Comparison of ENCODE assay signal across 8 cellular contexts in the genomic region with DNA sequence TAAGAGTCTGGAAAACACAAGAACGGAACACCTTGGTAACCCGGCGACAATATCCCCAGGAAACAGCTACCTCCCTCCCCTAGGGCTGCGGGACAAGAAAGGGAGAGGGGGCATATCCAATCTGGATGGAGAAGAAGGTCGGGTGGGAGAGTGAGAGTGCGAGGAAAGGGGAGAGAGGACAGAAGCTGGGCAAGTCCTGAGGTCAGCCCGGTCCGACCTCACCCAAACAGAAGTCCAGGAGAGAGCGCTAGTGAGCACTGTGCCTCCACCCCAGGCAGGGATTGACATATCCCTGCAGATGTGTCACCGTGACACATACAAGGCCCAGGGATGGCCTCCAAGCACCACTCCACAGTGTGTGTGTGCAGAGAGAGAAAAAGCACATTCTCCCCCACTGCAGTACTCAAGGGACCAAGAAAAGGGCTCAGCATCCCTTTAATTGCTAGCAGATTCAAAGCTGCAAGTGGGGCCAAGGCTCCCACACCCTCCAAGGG. TPM values are rescaled to one million over a fixed set of nuclear protein-coding genes. Genes with fewer than 3 reads are reported as not detected.
A peak's percentile ranks its signal among the peaks of the same experiment; 100 is the strongest.
DNase-seq lines count a peak whose midpoint lies in the region; ATAC-seq and TF ChIP-seq lines count a peak whose summit lies in the region.

No MANE protein-coding gene starts in this region.

- no peaks in the 10 kb centered on the region for H3K9me3 Mint-ChIP-seq in activated T-cell treated with anti-CD3 and anti-CD28 coated beads, Interleukin-2, amount 50 U/mL, for 24 hours

- peak overlapping the region; percentile 98 for H3K4me2 ChIP-seq in osteoblast (ENCODE audit: insufficient read depth, low read length)

- H3K27me3 ChIP-seq in ACC112 (ENCODE audit: insufficient read depth, low read length), result no peaks in the 10 kb centered on the region
- H3K27me3 ChIP-seq in foreskin keratinocyte, result no peaks in the 10 kb centered on the region
- no peaks in the 10 kb centered on the region for H3K27me3 ChIP-seq in osteoblast (ENCODE audit: insufficient read depth, low read length)

- H3K36me3 ChIP-seq in ACC112 (ENCODE audit: insufficient read depth, low read length) (no peaks in the 10 kb centered on the region), osteoblast (ENCODE audit: insufficient read depth, low read length) (peaks cover 50% of the 10 kb centered on the region)

- H3K4me3 ChIP-seq in ACC112 (ENCODE audit: low read depth, low read length) (peak overlapping the region; percentile 98), GM12875 (ENCODE audit: low read depth, low read length) (no peak overlapping the region), osteoblast (ENCODE audit: insufficient read depth, low read length) (peak overlapping the region; percentile 85)

- no peaks in the 10 kb centered on the region for H3K36me3 Mint-ChIP-seq in activated T-cell treated with anti-CD3 and anti-CD28 coated beads, Interleukin-2, amount 50 U/mL, for 24 hours (ENCODE audit: low read depth)

- no peak overlapping the region for H2AFZ ChIP-seq in ACC112 (ENCODE audit: low read length, unreplicated experiment)
- no peak overlapping the region for H2AFZ ChIP-seq in osteoblast (ENCODE audit: low read length)

- peaks cover 86% of the 10 kb centered on the region for H3K79me2 ChIP-seq in ACC112 (ENCODE audit: control insufficient read depth, insufficient read depth, low read length, unreplicated experiment)
- H3K79me2 ChIP-seq in osteoblast (ENCODE audit: insufficient read depth, low read length), result peaks cover 82% of the 10 kb centered on the region

- DNase-seq in NCI-H2196 (lab: John Stamatoyannopoulos, UW; ENCODE audit: unreplicated experiment), result peak; percentile 49
- peak; percentile 52 for DNase-seq in activated T-cell treated with anti-CD3 and anti-CD28 coated beads, Interleukin-2, amount 50 U/mL, for 24 hours
- DNase-seq in foreskin keratinocyte, result peak; percentile 33 to 62
- peak; percentile 100 for DNase-seq in osteoblast (ENCODE audit: insufficient read length, low spot score, missing footprints)

- peak; percentile 77 for TF ChIP-seq CTCF in GM12875 (IDR thresholded peaks at IDR 0.05; ENCODE audit: borderline replicate concordance, insufficient read depth, low read depth, low read length)
- TF ChIP-seq CTCF in foreskin keratinocyte (conservative IDR thresholded peaks at IDR 0.05), result peak; percentile 84
- peak; percentile 84 for TF ChIP-seq CTCF in osteoblast (IDR thresholded peaks at IDR 0.05; ENCODE audit: extremely low read depth, low read depth, low read length)

- H3K4me1 ChIP-seq in ACC112 (ENCODE audit: control insufficient read depth, insufficient read depth, low read length, unreplicated experiment) (peaks cover 57% of the 10 kb centered on the region), foreskin keratinocyte (peaks cover 4% of the 10 kb centered on the region), osteoblast (ENCODE audit: insufficient read depth, low read length) (peaks cover 65% of the 10 kb centered on the region)

- H3K27ac Mint-ChIP-seq in activated T-cell treated with anti-CD3 and anti-CD28 coated beads, Interleukin-2, amount 50 U/mL, for 24 hours, result no peak overlapping the region

- peaks cover 2% of the 10 kb centered on the region for H3K4me1 Mint-ChIP-seq in activated T-cell treated with anti-CD3 and anti-CD28 coated beads, Interleukin-2, amount 50 U/mL, for 24 hours (ENCODE audit: low read depth)

- no peaks in the 10 kb centered on the region for H3K9me3 ChIP-seq in osteoblast (ENCODE audit: low read depth, low read length)

- ATAC-seq in foreskin keratinocyte, result peak; percentile 61
- ATAC-seq in HG02763 (IDR thresholded peaks at IDR 0.05; ENCODE audit: unreplicated experiment), result no peak
- ATAC-seq in GM19397 (IDR thresholded peaks at IDR 0.05; ENCODE audit: unreplicated experiment), result no peak

- H3K4me3 Mint-ChIP-seq in activated T-cell treated with anti-CD3 and anti-CD28 coated beads, Interleukin-2, amount 50 U/mL, for 24 hours, result no peak overlapping the region

- H3K27ac ChIP-seq in ACC112 (ENCODE audit: low read depth, low read length), result peak overlapping the region; percentile 41; the same call in 1 of the 2 replicates
- H3K27ac ChIP-seq in foreskin keratinocyte, result no peak overlapping the region
- H3K27ac ChIP-seq in osteoblast (ENCODE audit: low read depth, low read length), result peak overlapping the region; percentile 90

- peaks cover 69% of the 10 kb centered on the region for H4K20me1 ChIP-seq in osteoblast (ENCODE audit: insufficient read depth, low read length)

- H3K27me3 Mint-ChIP-seq in activated T-cell treated with anti-CD3 and anti-CD28 coated beads, Interleukin-2, amount 50 U/mL, for 24 hours, result peaks cover 47% of the 10 kb centered on the region

RNA-seq across cellular contexts. Expression of a gene that starts 3.3 kb away (rescaled TPM):
- total RNA-seq in foreskin keratinocyte (33.0 and 40.0 TPM in 2 replicates), osteoblast (144 and 161 TPM in 2 replicates)
- 29.4 and 34.9 TPM in 2 replicates for polyA plus RNA-seq in foreskin keratinocyte

Comparison
In these comparisons a context has a peak if more than half of its experiments do, and no peak if none do; other contexts are left out.
1. DNase-seq: peak in every context shown above with its lines; median percentile 100 in osteoblast; 52 in activated T-cell treated with anti-CD3 and anti-CD28 coated beads, Interleukin-2, amount 50 U/mL, for 24 hours; 49 in NCI-H2196; 48 in foreskin keratinocyte.